Comparison of ENCODE assay signal across 17 cellular contexts in genomic region chr10:103574116-103575061, GRCh38.
A peak's percentile ranks its signal among the peaks of the same experiment; 100 is the strongest.
DNase-seq lines count a peak whose midpoint lies in the region; TF ChIP-seq lines count a peak whose summit lies in the region.
"Had no signal": no experiment of that assay in that cellular context is flagged by ENCODE, and none has a peak within 500 bp of the region (broad histone marks: within the 10 kb centered on the region; RNA-seq: fewer than 3 reads in every experiment).

No MANE protein-coding gene starts in this region.

- H3K9me3 Mint-ChIP-seq in neural crest cell: no peaks in the 10 kb centered on the region
- H3K9me3 Mint-ChIP-seq: CD4-positive, alpha-beta T cell had no signal

- peak overlapping the region; percentile 92 for H3K27ac Mint-ChIP-seq in neural crest cell (ENCODE audit: unreplicated experiment)
- H3K27ac Mint-ChIP-seq: CD4-positive, alpha-beta T cell had no signal

- no peaks in the 10 kb centered on the region for H3K27me3 Mint-ChIP-seq in neural crest cell (ENCODE audit: low read depth)
- H3K27me3 Mint-ChIP-seq: CD4-positive, alpha-beta T cell had no signal

- H3K4me1 Mint-ChIP-seq in neural crest cell: peaks cover 5% of the 10 kb centered on the region

- no peak overlapping the region for H3K4me3 Mint-ChIP-seq in neural crest cell
- H3K4me3 Mint-ChIP-seq: CD4-positive, alpha-beta T cell had no signal

- DNase-seq in NCI-H82 (lab: John Stamatoyannopoulos, UW): peak; percentile 46
- DNase-seq in NCI-H82 treated with DMSO at 0.1 percent for 48 hours (lab: John Stamatoyannopoulos, UW; ENCODE audit: unreplicated experiment): no peak
- peak; percentile 72 for DNase-seq in amniotic epithelial cell (ENCODE audit: low read depth)
- DNase-seq in neural crest cell (ENCODE audit: low read depth, low spot score): no peak
- DNase-seq in NCI-H1694 (lab: John Stamatoyannopoulos, UW): no peak
- no peak for DNase-seq in central memory CD4-positive, alpha-beta T cell
- DNase-seq in nucleus accumbens (lab: John Stamatoyannopoulos, UW): no peak
- DNase-seq: CD4-positive, alpha-beta T cell; DMS79 treated with DMSO at 0.1 percent for 48 hours; KBM-7; MV-4-11; NCI-H1105; NCI-H1436 treated with DMSO at 0.1 percent for 48 hours; NCI-H1930; NCI-H2107; NCI-H524 treated with DMSO at 0.1 percent for 48 hours; SHP77 had no signal

- no peak for TF ChIP-seq CTCF in neural crest cell (conservative IDR thresholded peaks at IDR 0.05)

- no peaks in the 10 kb centered on the region for H3K36me3 Mint-ChIP-seq in neural crest cell (ENCODE audit: low read depth)

Comparison
In these comparisons a context has a peak if more than half of its experiments do, and no peak if none do; other contexts are left out.
1. DNase-seq: peak in NCI-H82 (single experiment) and amniotic epithelial cell (single experiment); none in NCI-H82 treated with DMSO at 0.1 percent for 48 hours (single experiment), neural crest cell (single experiment), NCI-H1694 (single experiment), central memory CD4-positive, alpha-beta T cell (single experiment) and nucleus accumbens (0 of 56).